8 cellular contexts compared by ENCODE assay signal in the genomic region with DNA sequence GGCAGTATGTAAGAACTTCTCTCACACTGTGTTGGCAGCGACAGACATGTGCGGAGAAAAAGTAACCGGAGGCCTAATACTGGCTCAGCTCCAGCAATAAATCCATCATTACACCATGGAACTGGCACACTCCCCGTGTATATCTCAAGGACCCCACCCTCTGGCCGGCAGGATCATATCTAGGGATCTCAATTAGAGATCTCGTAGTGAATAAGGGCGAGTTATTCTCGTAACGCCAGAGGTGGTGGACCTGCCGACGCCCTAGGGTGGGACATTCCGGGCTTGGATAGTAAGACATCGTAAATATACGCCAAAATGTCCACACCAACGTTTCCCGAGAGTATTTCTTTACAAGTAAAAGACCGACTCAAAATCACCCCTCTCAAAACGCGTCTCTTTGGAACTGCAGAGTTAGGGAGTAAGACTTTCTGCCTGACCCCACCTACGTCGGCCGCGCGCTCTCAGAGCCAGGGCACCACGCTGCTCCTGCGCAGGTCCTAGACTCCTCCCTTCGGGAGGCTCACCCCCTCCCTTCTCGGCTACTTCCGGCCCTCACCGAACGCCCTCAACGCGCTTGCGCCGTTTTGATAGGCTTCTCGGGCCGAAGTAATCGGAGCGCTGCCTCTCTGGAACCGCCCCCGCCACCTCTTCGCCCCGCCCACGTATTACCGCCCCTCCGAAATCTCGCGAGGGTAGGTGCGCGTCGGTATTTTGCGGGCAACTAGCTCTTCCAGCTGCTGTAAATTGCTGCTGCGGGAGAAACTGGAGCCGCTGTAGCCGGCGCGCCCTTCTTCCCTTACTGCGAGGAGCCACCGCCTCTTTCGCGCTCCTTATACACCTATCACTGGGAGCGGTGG. TPM values are rescaled to one million over a fixed set of nuclear protein-coding genes. Genes with fewer than 3 reads are reported as not detected.
DNase-seq lines count a peak whose midpoint lies in the region; ATAC-seq, FAIRE-seq and TF ChIP-seq lines count a peak whose summit lies in the region.

A gene with protein sequence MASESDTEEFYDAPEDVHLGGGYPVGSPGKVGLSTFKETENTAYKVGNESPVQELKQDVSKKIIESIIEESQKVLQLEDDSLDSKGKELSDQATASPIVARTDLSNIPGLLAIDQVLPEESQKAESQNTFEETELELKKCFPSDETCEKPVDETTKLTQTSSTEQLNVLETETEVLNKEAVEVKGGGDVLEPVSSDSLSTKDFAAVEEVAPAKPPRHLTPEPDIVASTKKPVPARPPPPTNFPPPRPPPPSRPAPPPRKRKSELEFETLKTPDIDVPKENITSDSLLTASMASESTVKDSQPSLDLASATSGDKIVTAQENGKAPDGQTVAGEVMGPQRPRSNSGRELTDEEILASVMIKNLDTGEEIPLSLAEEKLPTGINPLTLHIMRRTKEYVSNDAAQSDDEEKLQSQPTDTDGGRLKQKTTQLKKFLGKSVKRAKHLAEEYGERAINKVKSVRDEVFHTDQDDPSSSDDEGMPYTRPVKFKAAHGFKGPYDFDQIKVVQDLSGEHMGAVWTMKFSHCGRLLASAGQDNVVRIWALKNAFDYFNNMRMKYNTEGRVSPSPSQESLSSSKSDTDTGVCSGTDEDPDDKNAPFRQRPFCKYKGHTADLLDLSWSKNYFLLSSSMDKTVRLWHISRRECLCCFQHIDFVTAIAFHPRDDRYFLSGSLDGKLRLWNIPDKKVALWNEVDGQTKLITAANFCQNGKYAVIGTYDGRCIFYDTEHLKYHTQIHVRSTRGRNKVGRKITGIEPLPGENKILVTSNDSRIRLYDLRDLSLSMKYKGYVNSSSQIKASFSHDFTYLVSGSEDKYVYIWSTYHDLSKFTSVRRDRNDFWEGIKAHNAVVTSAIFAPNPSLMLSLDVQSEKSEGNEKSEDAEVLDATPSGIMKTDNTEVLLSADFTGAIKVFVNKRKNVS (plus strand): TSS at position 706 of the 857 bp plus-strand sequence. CDS start 398 bp downstream, outside the sequence.

- H3K27ac ChIP-seq in pancreas (peak within 1 kb of the TSS; percentile 79 to 89 (median 83)), tibial artery (peak within 1 kb of the TSS; percentile 85 to 95)

- H3K4me1 ChIP-seq in pancreas (peaks cover 0 to 8% (median 0%) of the 10 kb centered on the region in 3 donors), tibial artery (peaks cover 0 to 25% (median 3%) of the 10 kb centered on the region in 4 donors)

- DNase-seq in GM12865 (ENCODE audit: low read depth), result peak; percentile 96
- DNase-seq in NCI-H1417 treated with DMSO at 0.1 percent for 48 hours (lab: John Stamatoyannopoulos, UW), result peak; percentile 80
- peak; percentile 95 for DNase-seq in SW480 (ENCODE audit: low spot score)
- peak; percentile 89 for DNase-seq in activated naive CD8-positive, alpha-beta T cell treated with anti-CD3 and anti-CD28 coated beads, Interleukin-2, amount 50 U/mL, for 24 hours
- peak; percentile 96 for DNase-seq in Right ventricle myocardium inferior (ENCODE audit: missing footprints)
- peak; percentile 93 to 96 (median 94) for DNase-seq in pancreas
- peak; percentile 88 to 96 for DNase-seq in tibial artery

- TF ChIP-seq CTCF in GM12865 (IDR thresholded peaks at IDR 0.05; ENCODE audit: insufficient read depth, low read depth, low read length, missing control alignments) (no peak), pancreas (IDR thresholded peaks at IDR 0.05) (no peak), tibial artery (IDR thresholded peaks at IDR 0.05) (no peak)

- H3K4me3 ChIP-seq in GM12865 (ENCODE audit: low read depth, low read length), result peak within 1 kb of the TSS; percentile 90
- H3K4me3 ChIP-seq in pancreas, result peak within 1 kb of the TSS; percentile 27 to 58 (median 48)
- H3K4me3 ChIP-seq in tibial artery, result peak within 1 kb of the TSS; percentile 78 to 80

- H3K36me3 ChIP-seq in pancreas (no peaks in the 10 kb centered on the region), tibial artery (no peaks in the 10 kb centered on the region)

- H3K27me3 Mint-ChIP-seq in activated naive CD8-positive, alpha-beta T cell treated with anti-CD3 and anti-CD28 coated beads, Interleukin-2, amount 50 U/mL, for 24 hours, result no peaks in the 10 kb centered on the region

- WGBS in pancreas, 2 donors, result 0 to 32% methylated on average over 62 of the region's 62 CpGs

- H3K9me3 ChIP-seq in pancreas (no peaks in the 10 kb centered on the region), tibial artery (no peaks in the 10 kb centered on the region)

- peak within 1 kb of the TSS; percentile 96 for H3K4me3 Mint-ChIP-seq in activated naive CD8-positive, alpha-beta T cell treated with anti-CD3 and anti-CD28 coated beads, Interleukin-2, amount 50 U/mL, for 24 hours

- intact Hi-C loops in Right ventricle myocardium inferior (cut with DNase I) (loop anchor here (10.0 kb wide), 1 partner anchor 79 kb away; no protein-coding TSS in a partner anchor), pancreas (cut with DNase I) (no loop called here), tibial artery (cut with DNase I; ENCODE audit: low total_unique reads) (no loop called here)

- H3K9me3 Mint-ChIP-seq in activated naive CD8-positive, alpha-beta T cell treated with anti-CD3 and anti-CD28 coated beads, Interleukin-2, amount 50 U/mL, for 24 hours, result no peaks in the 10 kb centered on the region

- peaks cover 32% of the 10 kb centered on the region for H3K4me1 Mint-ChIP-seq in activated naive CD8-positive, alpha-beta T cell treated with anti-CD3 and anti-CD28 coated beads, Interleukin-2, amount 50 U/mL, for 24 hours

- peak; percentile 94 for FAIRE-seq in pancreas (lab: Jason Lieb, UNC)

- peak; percentile 89 for ATAC-seq in HG02763 (IDR thresholded peaks at IDR 0.05; ENCODE audit: unreplicated experiment)
- ATAC-seq in activated naive CD8-positive, alpha-beta T cell treated with anti-CD3 and anti-CD28 coated beads, Interleukin-2, amount 50 U/mL, for 24 hours, result peak; percentile 96
- peak; percentile 99 for ATAC-seq in Right ventricle myocardium inferior
- ATAC-seq in pancreas, result peak; percentile 92 to 96 (median 95)

- H3K27me3 ChIP-seq in pancreas (no peaks in the 10 kb centered on the region), tibial artery (no peaks in the 10 kb centered on the region)

- H3K27ac Mint-ChIP-seq in activated naive CD8-positive, alpha-beta T cell treated with anti-CD3 and anti-CD28 coated beads, Interleukin-2, amount 50 U/mL, for 24 hours, result peak within 1 kb of the TSS; percentile 95

- no peaks in the 10 kb centered on the region for H3K36me3 Mint-ChIP-seq in activated naive CD8-positive, alpha-beta T cell treated with anti-CD3 and anti-CD28 coated beads, Interleukin-2, amount 50 U/mL, for 24 hours (ENCODE audit: low read depth)

RNA-seq across cellular contexts. Expression of the gene that starts here (rescaled TPM):
- 12.4 TPM for total RNA-seq in Right ventricle myocardium inferior
- total RNA-seq in pancreas, result 1 to 10 TPM; 3.1 to 8.9 (median 4.6) TPM
- polyA plus RNA-seq in pancreas, result 1 to 10 TPM; 2.2 to 3.6 TPM

Comparison
In these comparisons a context has a peak if more than half of its experiments do, and no peak if none do; other contexts are left out.
1. Peak in every context shown above with its lines: DNase-seq, ATAC-seq, H3K4me3 ChIP-seq and H3K27ac ChIP-seq.